In genomic region chr5:116861097-116861496, GRCh38 we compare ENCODE assay signal across 20 cellular contexts.
"Had no signal": no experiment of that assay in that cellular context is flagged by ENCODE, and none has a peak within 500 bp of the region (broad histone marks: within the 10 kb centered on the region; RNA-seq: fewer than 3 reads in every experiment).

No MANE protein-coding gene starts in this region.

- H3K27me3 ChIP-seq: body of pancreas had no signal

- ATAC-seq: activated CD8-positive, alpha-beta T cell treated with anti-CD3 and anti-CD28 coated beads for 36 hours; activated T-cell treated with anti-CD3 and anti-CD28 coated beads, Interleukin-2, amount 50 U/mL, for 72 hours; body of pancreas; PC-3 had no signal

- H3K9me3 ChIP-seq: body of pancreas had no signal

- H3K27ac ChIP-seq: body of pancreas, VCaP had no signal

- H3K4me1 ChIP-seq: body of pancreas had no signal

- H3K9me3 Mint-ChIP-seq: activated naive CD4-positive, alpha-beta T cell treated with anti-CD3 and anti-CD28 coated beads, Interleukin-2, amount 50 U/mL, for 24 hours; activated T-helper 2 cell treated with anti-CD3 and anti-CD28 coated beads, Interferon-gamma antibody, Interleukin-2, Interleukin-4, amounts not matched to agents 10 μg/mL and 5 μg/mL and 100 μg/mL, durations not matched to agents 14 hours and 24 hours and 36 hours had no signal

- H3K36me3 Mint-ChIP-seq: activated naive CD4-positive, alpha-beta T cell treated with anti-CD3 and anti-CD28 coated beads, Interleukin-2, amount 50 U/mL, for 24 hours had no signal

- H3K27ac Mint-ChIP-seq: activated CD8-positive, alpha-beta T cell treated with anti-CD3 and anti-CD28 coated beads for 36 hours; activated naive CD4-positive, alpha-beta T cell treated with anti-CD3 and anti-CD28 coated beads, Interleukin-2, amount 50 U/mL, for 24 hours; activated T-cell treated with anti-CD3 and anti-CD28 coated beads, Interleukin-2, amount 50 U/mL, for 72 hours; activated T-helper 2 cell treated with anti-CD3 and anti-CD28 coated beads, Interferon-gamma antibody, Interleukin-2, Interleukin-4, amounts not matched to agents 10 μg/mL and 5 μg/mL and 100 μg/mL, durations not matched to agents 14 hours and 24 hours and 36 hours had no signal

- H3K4me3 Mint-ChIP-seq: activated CD8-positive, alpha-beta T cell treated with anti-CD3 and anti-CD28 coated beads for 36 hours; activated naive CD4-positive, alpha-beta T cell treated with anti-CD3 and anti-CD28 coated beads, Interleukin-2, amount 50 U/mL, for 24 hours; activated T-cell treated with anti-CD3 and anti-CD28 coated beads, Interleukin-2, amount 50 U/mL, for 72 hours had no signal

- DNase-seq: activated CD4-positive, alpha-beta T cell treated with anti-CD3 and anti-CD28 coated beads, Interleukin-2, amount 50 U/mL, for 1 hour; activated CD4-positive, CD25-positive, alpha-beta regulatory T cell; activated CD8-positive, alpha-beta memory T cell treated with anti-CD3 and anti-CD28 coated beads, Interleukin-2, amount 50 U/mL, for 4 hours; activated CD8-positive, alpha-beta T cell treated with anti-CD3 and anti-CD28 coated beads for 36 hours; activated T-cell treated with anti-CD3 and anti-CD28 coated beads, Interleukin-2, amount 50 U/mL, for 72 hours; aorta; body of pancreas; central memory CD4-positive, alpha-beta T cell; KG1; NCI-H1092; NCI-H1930; NCI-H2171; NCI-H2227 treated with DMSO at 0.1 percent for 48 hours; NCI-H510A treated with DMSO at 0.1 percent for 48 hours; PC-3; SHP77; T-helper 1 cell had no signal

- H3K4me1 Mint-ChIP-seq: activated naive CD4-positive, alpha-beta T cell treated with anti-CD3 and anti-CD28 coated beads, Interleukin-2, amount 50 U/mL, for 24 hours had no signal

- H3K4me3 ChIP-seq: body of pancreas had no signal

- H3K27me3 Mint-ChIP-seq: activated CD8-positive, alpha-beta T cell treated with anti-CD3 and anti-CD28 coated beads for 36 hours had no signal
